In the genomic region with DNA sequence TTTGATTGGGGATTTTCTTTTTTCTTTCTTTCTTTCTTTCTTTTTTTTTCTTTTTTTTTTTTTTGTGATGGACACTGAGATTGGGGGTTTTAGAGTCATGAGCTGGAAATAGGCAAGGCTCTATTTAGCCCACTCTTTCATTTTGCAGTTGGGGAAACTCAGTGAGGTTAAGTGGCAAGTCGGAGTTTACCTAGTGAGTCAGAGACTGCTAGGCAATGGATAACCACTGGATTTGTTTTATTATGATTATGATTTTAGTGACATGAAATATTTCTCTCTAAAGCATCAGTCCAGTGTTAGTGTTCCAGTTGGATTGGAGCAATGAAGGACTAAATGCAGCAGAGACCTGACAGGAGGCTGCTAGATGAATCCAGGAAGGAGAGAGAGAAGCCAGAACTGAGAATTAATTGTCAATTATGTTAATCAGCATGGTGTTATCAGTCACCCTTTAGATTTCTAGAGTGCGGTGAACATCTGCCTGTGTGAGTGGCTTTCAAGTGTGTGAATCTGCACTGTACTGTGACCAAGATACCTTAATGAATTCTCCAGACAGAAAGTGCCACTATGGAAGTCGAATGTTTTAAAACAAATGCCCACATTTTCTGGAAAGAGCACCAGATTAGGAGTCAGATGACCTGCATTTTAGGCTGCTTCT, we compare ENCODE assay signal across 12 cellular contexts. TPM values are rescaled to one million over a fixed set of nuclear protein-coding genes. Genes with fewer than 3 reads are reported as not detected.
A peak's percentile ranks its signal among the peaks of the same experiment; 100 is the strongest.
DNase-seq lines count a peak whose midpoint lies in the region; ATAC-seq and TF ChIP-seq lines count a peak whose summit lies in the region.
"Had no signal": no experiment of that assay in that cellular context is flagged by ENCODE, and none has a peak within 500 bp of the region (broad histone marks: within the 10 kb centered on the region; RNA-seq: fewer than 3 reads in every experiment).

No MANE protein-coding gene starts in this region.

- ATAC-seq in GM18909 (IDR thresholded peaks at IDR 0.05; ENCODE audit: poor library complexity, unreplicated experiment) = peak; percentile 50
- ATAC-seq in PC-3 = peak; percentile 80
- ATAC-seq in left cardiac atrium = no peak

- no peak for TF ChIP-seq CTCF in PC-3 (conservative IDR thresholded peaks at IDR 0.05; ENCODE audit: low read depth, low read length)
- TF ChIP-seq CTCF in foreskin fibroblast (IDR thresholded peaks at IDR 0.05; ENCODE audit: low read depth, low read length) = no peak
- no peak for TF ChIP-seq CTCF in Caco-2 (IDR thresholded peaks at IDR 0.05; ENCODE audit: insufficient read depth in 1 of 2, low read depth in 1 of 2, low read length in 1 of 2, severe bottlenecking in 1 of 2, unreplicated experiment in 1 of 2)

- no peaks in the 10 kb centered on the region; the same call in 1 of the 2 replicates for H3K79me2 ChIP-seq in PC-3 (ENCODE audit: low read length)

- BruUV-seq in PC-3 (replicated peaks; lab: Mats Ljungman, UMichigan) (no TSS peak), Caco-2 (replicated peaks; lab: Mats Ljungman, UMichigan) (no TSS peak)

- peaks cover 5% of the 10 kb centered on the region; the same call in 1 of the 2 replicates for H4K20me1 ChIP-seq in PC-3 (ENCODE audit: low read length)

- H3K27ac ChIP-seq in CD8-positive, alpha-beta memory T cell (ENCODE audit: low read depth, low read length) = no peak overlapping the region
- peak overlapping the region; percentile 48 for H3K27ac ChIP-seq in PC-3 (ENCODE audit: low read length)
- H3K27ac ChIP-seq: parathyroid adenoma, thyroid gland had no signal

- H3K9me3 Mint-ChIP-seq in CD8-positive, alpha-beta memory T cell = no peaks in the 10 kb centered on the region
- H3K9me3 Mint-ChIP-seq in Caco-2 (ENCODE audit: unreplicated experiment) = no peaks in the 10 kb centered on the region

- H3K4me2 ChIP-seq in PC-3 (ENCODE audit: low read length) = peak overlapping the region; percentile 55

- no peak overlapping the region for H3K9ac ChIP-seq in PC-3 (ENCODE audit: low read length)
- H3K9ac ChIP-seq: parathyroid adenoma had no signal

- intact Hi-C loops in PC-3 (cut with micrococcal nuclease) (loop anchor here (2.0 kb wide), 1 partner anchor 46 kb away; no protein-coding TSS in a partner anchor), left cardiac atrium (cut with DNase I) (loop anchor here in 1 of 2 donors (10.0 kb wide), 1 partner anchor 46 kb away; no protein-coding TSS in a partner anchor), Caco-2 (cut with micrococcal nuclease; ENCODE audit: unreplicated experiment) (no loop called here)

- H3K27me3 ChIP-seq in CD8-positive, alpha-beta memory T cell (ENCODE audit: insufficient read depth, low read length, poor library complexity, severe bottlenecking) = no peaks in the 10 kb centered on the region
- no peaks in the 10 kb centered on the region for H3K27me3 ChIP-seq in PC-3 (ENCODE audit: low read length)
- no peaks in the 10 kb centered on the region for H3K27me3 ChIP-seq in Caco-2 (replicated peaks; ENCODE audit: control insufficient read depth, insufficient read depth, low read length)
- H3K27me3 ChIP-seq: thyroid gland had no signal

- H3K9me2 ChIP-seq in PC-3 (replicated peaks; ENCODE audit: low read length) = no peaks in the 10 kb centered on the region

- no peak overlapping the region for H2AFZ ChIP-seq in PC-3 (ENCODE audit: low read length)
- H2AFZ ChIP-seq: parathyroid adenoma had no signal

- H3K4me3 ChIP-seq in CD8-positive, alpha-beta memory T cell (ENCODE audit: low read length) = no peak overlapping the region
- H3K4me3 ChIP-seq in PC-3 (ENCODE audit: low read length) (no peak overlapping the region), foreskin fibroblast (ENCODE audit: low read depth in 1 of 2, low read length in 2 of 2) (no peak overlapping the region), Caco-2 (ENCODE audit: low read depth, low read length) (no peak overlapping the region)
- H3K4me3 ChIP-seq: thyroid gland had no signal

- H3K27me3 Mint-ChIP-seq in CD8-positive, alpha-beta memory T cell = no peaks in the 10 kb centered on the region
- no peaks in the 10 kb centered on the region for H3K27me3 Mint-ChIP-seq in Caco-2 (ENCODE audit: insufficient read depth, unreplicated experiment)

- no peak for DNase-seq in CD8-positive, alpha-beta memory T cell
- peak; percentile 56 for DNase-seq in PC-3
- DNase-seq in foreskin fibroblast = peak; percentile 26 to 60
- DNase-seq in SHP77 treated with DMSO at 0.1 percent for 48 hours (lab: John Stamatoyannopoulos, UW) = no peak
- no peak for DNase-seq in T1000 (lab: John Stamatoyannopoulos, UW)
- no peak for DNase-seq in left cardiac atrium
- DNase-seq in Caco-2 = no peak
- DNase-seq: kidney; stimulated activated CD4-positive, alpha-beta T cell treated with anti-CD3 and anti-CD28 coated beads, Interleukin-4, amount 100 ng/mL, for 4 hours; thyroid gland had no signal

- H3K4me3 Mint-ChIP-seq in CD8-positive, alpha-beta memory T cell = peak overlapping the region in 4 of 7 donors; percentile 15 to 52 (median 21)
- no peak overlapping the region for H3K4me3 Mint-ChIP-seq in Caco-2 (ENCODE audit: unreplicated experiment)

- peaks cover 38% of the 10 kb centered on the region for H3K4me1 ChIP-seq in CD8-positive, alpha-beta memory T cell (ENCODE audit: insufficient read depth, low read length)
- H3K4me1 ChIP-seq in PC-3 (ENCODE audit: insufficient read depth, low read length) (peaks cover 22% of the 10 kb centered on the region), Caco-2 (no peaks in the 10 kb centered on the region)
- H3K4me1 ChIP-seq: parathyroid adenoma had no signal

- CTCF ChIA-PET in CD8-positive, alpha-beta memory T cell (lab: Charles Lee) = no interaction called here
- CTCF ChIA-PET in PC-3 (lab: Charles Lee) (interaction anchor here (0.6 kb wide), 2 partner anchors 17 to 78 kb away, joined by 3 read pairs; no protein-coding TSS in a partner anchor), Caco-2 (lab: Charles Lee) (interaction anchor here (1.1 kb wide), 1 partner anchor 78 kb away, joined by 3 read pairs; no protein-coding TSS in a partner anchor)

- POLR2A ChIA-PET in CD8-positive, alpha-beta memory T cell (lab: Charles Lee) = interaction anchor here (0.6 kb wide), 2 partner anchors 20 to 32 kb away, joined by 4 to 5 read pairs; no protein-coding TSS in a partner anchor
- POLR2A ChIA-PET in PC-3 (lab: Charles Lee; ENCODE audit: unreplicated experiment) (no interaction called here), Caco-2 (lab: Charles Lee) (no interaction called here)

- H3K9me3 ChIP-seq in CD8-positive, alpha-beta memory T cell (ENCODE audit: low read length) = no peaks in the 10 kb centered on the region
- H3K9me3 ChIP-seq in PC-3 (ENCODE audit: low read length) (no peaks in the 10 kb centered on the region), Caco-2 (no peaks in the 10 kb centered on the region)
- H3K9me3 ChIP-seq: thyroid gland had no signal

- H3K27ac Mint-ChIP-seq in CD8-positive, alpha-beta memory T cell = peak overlapping the region in 6 of 8 donors; percentile 9 to 76 (median 42)
- H3K27ac Mint-ChIP-seq in Caco-2 (ENCODE audit: unreplicated experiment) = no peak overlapping the region

- no peaks in the 10 kb centered on the region for H3F3A ChIP-seq in PC-3 (ENCODE audit: low read length, unreplicated experiment)

- peaks cover 85 to 93% (median 87%) of the 10 kb centered on the region in 3 donors for H3K4me1 Mint-ChIP-seq in CD8-positive, alpha-beta memory T cell
- H3K4me1 Mint-ChIP-seq in Caco-2 (ENCODE audit: low read depth, unreplicated experiment) = no peaks in the 10 kb centered on the region

- H3K36me3 Mint-ChIP-seq in CD8-positive, alpha-beta memory T cell = peaks cover 0 to 13% (median 2%) of the 10 kb centered on the region in 3 donors
- no peaks in the 10 kb centered on the region for H3K36me3 Mint-ChIP-seq in Caco-2 (ENCODE audit: insufficient read depth, unreplicated experiment)

- no peaks in the 10 kb centered on the region for H3K36me3 ChIP-seq in CD8-positive, alpha-beta memory T cell (ENCODE audit: insufficient read depth, low read length)
- no peaks in the 10 kb centered on the region for H3K36me3 ChIP-seq in PC-3 (ENCODE audit: low read depth, low read length)
- no peaks in the 10 kb centered on the region for H3K36me3 ChIP-seq in Caco-2 (ENCODE audit: control insufficient read depth, insufficient read depth, low read length)
- H3K36me3 ChIP-seq: thyroid gland had no signal

RNA-seq across cellular contexts. Expression of a gene that starts 10.9 kb away (rescaled TPM):
- total RNA-seq in CD8-positive, alpha-beta memory T cell = 10 to 100 TPM; 25.2 to 29.4 TPM
- polyA plus RNA-seq in CD8-positive, alpha-beta memory T cell = 29.2 TPM
- total RNA-seq in PC-3 (2014; rRNA removed) = 4.7 and 10.9 TPM in 2 replicates
- total RNA-seq in left cardiac atrium = 10 to 100 TPM in 1 of 2 donors, 1 to 10 TPM in 1; 7.8 to 17.0 TPM
- total RNA-seq in Caco-2 (2022) = 17.8 and 17.9 TPM in 2 replicates

Comparison
In these comparisons a context has a peak if more than half of its experiments do, and no peak if none do; other contexts are left out.
1. DNase-seq: peak in PC-3 (single experiment) and foreskin fibroblast (2 of 2); none in CD8-positive, alpha-beta memory T cell (0 of 5), SHP77 treated with DMSO at 0.1 percent for 48 hours (single experiment), T1000 (single experiment), left cardiac atrium (single experiment) and Caco-2 (0 of 2).
2. ATAC-seq: peak in GM18909 (single experiment) and PC-3 (single experiment); none in left cardiac atrium (0 of 2).